In the genomic region with DNA sequence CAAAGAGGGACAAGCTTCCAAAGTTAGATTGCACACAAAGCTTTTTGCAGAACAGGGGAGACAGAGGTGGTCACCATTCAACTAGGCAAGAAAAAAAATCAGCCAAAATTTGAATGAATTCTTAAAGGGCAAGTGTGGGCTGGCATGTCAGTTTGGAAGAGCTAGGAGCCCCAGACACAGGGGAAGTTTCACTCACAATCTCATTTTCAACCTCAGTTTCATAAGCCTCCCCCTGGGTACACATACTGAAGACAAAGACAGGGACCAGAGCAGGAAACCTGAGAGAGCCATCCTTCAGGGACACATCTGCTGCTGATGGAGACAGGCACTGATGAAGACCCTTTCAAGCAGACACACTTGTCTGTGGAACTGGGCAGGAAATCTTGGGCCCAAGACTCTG, we compare ENCODE assay signal across 6 cellular contexts.
"Had no signal": no experiment of that assay in that cellular context is flagged by ENCODE, and none has a peak within 500 bp of the region (broad histone marks: within the 10 kb centered on the region; RNA-seq: fewer than 3 reads in every experiment).

No MANE protein-coding gene starts in this region.

- DNase-seq: GOT3, H7, HCEC 1CT, IMR-90, KG1 had no signal

- H3K4me3 ChIP-seq: K562 had no signal

- ATAC-seq: K562 had no signal
